Comparison of ENCODE assay signal across 12 cellular contexts in the genomic region with DNA sequence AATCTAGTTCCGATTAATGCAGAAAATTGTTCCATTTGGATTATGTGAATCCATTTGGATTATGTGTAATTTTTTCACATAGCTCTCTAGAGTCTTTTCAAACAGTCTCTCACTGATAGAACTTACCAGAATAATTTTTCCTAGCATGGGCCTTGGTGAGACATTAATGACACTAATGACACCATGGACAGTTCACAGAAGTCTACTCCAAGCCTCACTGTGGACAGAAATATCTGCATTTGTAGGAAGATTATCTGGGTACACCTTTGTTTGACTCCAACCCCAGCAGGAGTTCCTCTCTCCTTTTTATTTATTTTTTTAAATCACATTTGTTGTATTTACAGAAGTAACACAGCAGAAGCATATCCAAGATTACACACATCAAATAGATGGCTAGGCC. TPM values are rescaled to one million over a fixed set of nuclear protein-coding genes. Genes with fewer than 3 reads are reported as not detected.
"Had no signal": no experiment of that assay in that cellular context is flagged by ENCODE, and none has a peak within 500 bp of the region (broad histone marks: within the 10 kb centered on the region; RNA-seq: fewer than 3 reads in every experiment).

No MANE protein-coding gene starts in this region.

- H2AFZ ChIP-seq: GM23248, GM23338 had no signal

- FAIRE-seq: H1, H54 had no signal

- H3K27ac ChIP-seq: GM23248 had no signal

- H3K36me3 ChIP-seq: HAP-1 had no signal

- H3K9me3 ChIP-seq: HAP-1 had no signal

- H3K4me2 ChIP-seq: GM23338 had no signal

- ATAC-seq: GM23338, HCT116 had no signal

- H3K4me1 ChIP-seq: HAP-1 had no signal

- H3K9ac ChIP-seq: GM23248 had no signal

- DNase-seq: GM23248, GOT3, H7, H9, HCEC 1CT, HFFc6 had no signal

- H3K4me3 ChIP-seq: GM23248, GM23338, HAP-1 had no signal

RNA-seq across cellular contexts. Expression of gene AADACL2, which starts 27.9 kb away (rescaled TPM):
- total RNA-seq: GM23248, GM23338, H1, H4, H7, H9, HFFc6 had no signal
- polyA plus RNA-seq: GM23248, GM23338, H1 had no signal

RNA-seq across cellular contexts. Expression of gene AADAC, which starts 52.3 kb away (rescaled TPM):
- total RNA-seq: GM23248, GM23338, H1, H7, H9, HFFc6 had no signal
- polyA plus RNA-seq: GM23248, GM23338, H1 had no signal
